10 cellular contexts compared by ENCODE assay signal in genomic region chr12:46562625-46563228, GRCh38.
A peak's percentile ranks its signal among the peaks of the same experiment; 100 is the strongest.
DNase-seq lines count a peak whose midpoint lies in the region; ATAC-seq, FAIRE-seq and TF ChIP-seq lines count a peak whose summit lies in the region.
"Had no signal": no experiment of that assay in that cellular context is flagged by ENCODE, and none has a peak within 500 bp of the region (broad histone marks: within the 10 kb centered on the region; RNA-seq: fewer than 3 reads in every experiment).

No MANE protein-coding gene starts in this region.

- RAD21 ChIA-PET in HCT116 (lab: Charles Lee; ENCODE audit: low non-redundant PET in 1 of 2, low total read pairs in 2 of 2, uncharacterized antibody in 2 of 2, unreplicated experiment in 2 of 2), result no interaction called here

- ATAC-seq in HCT116, result no peak
- no peak for ATAC-seq in HG03175 (IDR thresholded peaks at IDR 0.05; ENCODE audit: unreplicated experiment)

- H3K27me3 ChIP-seq in HCT116 (ENCODE audit: insufficient read depth, low read length), result no peaks in the 10 kb centered on the region

- peaks cover 16% of the 10 kb centered on the region for H3K4me1 Mint-ChIP-seq in type B pancreatic cell (ENCODE audit: unreplicated experiment)

- H3K9me2 ChIP-seq in HCT116 (ENCODE audit: insufficient read depth), result no peaks in the 10 kb centered on the region

- no TSS peak for BruUV-seq in HCT116 (replicated peaks; lab: Mats Ljungman, UMichigan)

- H2AFZ ChIP-seq in HCT116 (ENCODE audit: low read depth, low read length, poor library complexity, severe bottlenecking), result no peak overlapping the region

- TF ChIP-seq CTCF in HCT116 (IDR thresholded peaks at IDR 0.05 in 2 of 3, conservative IDR thresholded peaks at IDR 0.05 in 1 of 3; ENCODE audit: borderline replicate concordance in 1 of 3, insufficient read depth in 1 of 3, low read depth in 2 of 3, low read length in 2 of 3) (no peak), type B pancreatic cell (conservative IDR thresholded peaks at IDR 0.05) (no peak)

- peaks cover 5% of the 10 kb centered on the region for H3K9me3 Mint-ChIP-seq in type B pancreatic cell

- no peak overlapping the region for H3K9ac ChIP-seq in HCT116 (ENCODE audit: low read length)

- CTCF ChIA-PET in HCT116 (lab: Charles Lee), result no interaction called here

- 0 out of 4 replicates have a peak, but pooled peaks cover 0 to 8% of the 10 kb centered on the region in 2 experiments for H3K36me3 ChIP-seq in HCT116 (ENCODE audit: control insufficient read depth in 1 of 2, insufficient read depth in 2 of 2, low read length in 2 of 2)

- H3K36me3 Mint-ChIP-seq in type B pancreatic cell, result peaks cover 3% of the 10 kb centered on the region

- no peak overlapping the region for H3K4me2 ChIP-seq in HCT116 (ENCODE audit: low read length)

- H4K20me1 ChIP-seq in HCT116 (ENCODE audit: insufficient read depth), result no peaks in the 10 kb centered on the region

- no peak overlapping the region for H3K27ac ChIP-seq in HCT116 (ENCODE audit: low read depth, low read length)

- no peak for TF ChIP-seq POLR2A in HCT116 (IDR thresholded peaks at IDR 0.05; ENCODE audit: borderline replicate concordance, extremely low read depth, insufficient read depth, insufficient read length)

- no peak overlapping the region for H3K4me3 ChIP-seq in HCT116 (replicated peaks in 1 of 2; ENCODE audit: low read depth in 1 of 2, low read length in 2 of 2)

- no peak overlapping the region for H3K4me3 Mint-ChIP-seq in type B pancreatic cell

- peak; percentile 97 for FAIRE-seq in TTC549 (lab: Jason Lieb, UNC)
- no peak for FAIRE-seq in frontal cortex (lab: Jason Lieb, UNC)

- intact Hi-C loops in HCT116 (cut with micrococcal nuclease) (no loop called here), head of caudate nucleus (cut with DNase I) (no loop called here)

- H3K4me1 ChIP-seq in HCT116 (ENCODE audit: control insufficient read depth in 1 of 2, insufficient read depth in 2 of 2, low read length in 2 of 2), result peaks cover 28 to 34% of the 10 kb centered on the region in 2 experiments

- no peak overlapping the region for H3K27ac Mint-ChIP-seq in type B pancreatic cell

- no peaks in the 10 kb centered on the region for H3K27me3 Mint-ChIP-seq in type B pancreatic cell

- peak; percentile 76 for DNase-seq in A172 (ENCODE audit: low spot score)
- no peak for DNase-seq in HCT116 (ENCODE audit: low read depth, low spot score)
- peak; percentile 79 for DNase-seq in glomerular visceral epithelial cell (ENCODE audit: extremely low spot score)
- DNase-seq in type B pancreatic cell (ENCODE audit: extremely low spot score, unreplicated experiment), result no peak
- DNase-seq in frontal cortex (ENCODE audit: low spot score in 2 of 2), result no peak
- no peak for DNase-seq in head of caudate nucleus
- DNase-seq: DMS79 treated with DMSO at 0.1 percent for 48 hours, MM.1S had no signal

- POLR2A ChIA-PET in HCT116 (lab: Charles Lee), result no interaction called here

- no peaks in the 10 kb centered on the region for H3K79me2 ChIP-seq in HCT116 (ENCODE audit: insufficient read depth, low read length)

- no peak for TF ChIP-seq RAD21 in HCT116 (IDR thresholded peaks at IDR 0.05; ENCODE audit: low read depth)

- peaks cover 10 to 22% of the 10 kb centered on the region in 2 experiments; a peak in 2 of 4 replicates for H3K9me3 ChIP-seq in HCT116 (ENCODE audit: control insufficient read depth in 1 of 2, insufficient read depth in 1 of 2, low read depth in 1 of 2, low read length in 2 of 2)

TF ChIP-seq in HCT116, 20 proteins besides CTCF, POLR2A, EP300 and RAD21:
- no peak for TF ChIP-seq ZNF274 (IDR thresholded peaks at IDR 0.05; ENCODE audit: low read depth, low read length)
- TF ChIP-seq CEBPB (IDR thresholded peaks at IDR 0.05; ENCODE audit: low read depth), result peak; percentile 89
- no peak for TF ChIP-seq SRF (IDR thresholded peaks at IDR 0.05; ENCODE audit: low read depth)
- TF ChIP-seq SP1 (IDR thresholded peaks at IDR 0.05; ENCODE audit: low read depth), result 0 out of 2 replicates have a peak, but pooled peaks have one; percentile 33
- TF ChIP-seq ZBTB33 (IDR thresholded peaks at IDR 0.05; ENCODE audit: extremely low read depth, insufficient replicate concordance, low read length), result no peak
- TF ChIP-seq MAX (IDR thresholded peaks at IDR 0.05), result no peak
- peak; percentile 27; the same call in 1 of the 2 replicates for TF ChIP-seq JUND (IDR thresholded peaks at IDR 0.05)
TF ChIP-seq in HCT116: peak in this region for 3.

Comparison
In these comparisons a context has a peak if more than half of its experiments do, and no peak if none do; other contexts are left out.
1. DNase-seq: peak in A172 (single experiment) and glomerular visceral epithelial cell (single experiment); none in HCT116 (single experiment), type B pancreatic cell (single experiment), frontal cortex (0 of 2) and head of caudate nucleus (0 of 42).